11 cellular contexts compared by ENCODE assay signal in the genomic region with DNA sequence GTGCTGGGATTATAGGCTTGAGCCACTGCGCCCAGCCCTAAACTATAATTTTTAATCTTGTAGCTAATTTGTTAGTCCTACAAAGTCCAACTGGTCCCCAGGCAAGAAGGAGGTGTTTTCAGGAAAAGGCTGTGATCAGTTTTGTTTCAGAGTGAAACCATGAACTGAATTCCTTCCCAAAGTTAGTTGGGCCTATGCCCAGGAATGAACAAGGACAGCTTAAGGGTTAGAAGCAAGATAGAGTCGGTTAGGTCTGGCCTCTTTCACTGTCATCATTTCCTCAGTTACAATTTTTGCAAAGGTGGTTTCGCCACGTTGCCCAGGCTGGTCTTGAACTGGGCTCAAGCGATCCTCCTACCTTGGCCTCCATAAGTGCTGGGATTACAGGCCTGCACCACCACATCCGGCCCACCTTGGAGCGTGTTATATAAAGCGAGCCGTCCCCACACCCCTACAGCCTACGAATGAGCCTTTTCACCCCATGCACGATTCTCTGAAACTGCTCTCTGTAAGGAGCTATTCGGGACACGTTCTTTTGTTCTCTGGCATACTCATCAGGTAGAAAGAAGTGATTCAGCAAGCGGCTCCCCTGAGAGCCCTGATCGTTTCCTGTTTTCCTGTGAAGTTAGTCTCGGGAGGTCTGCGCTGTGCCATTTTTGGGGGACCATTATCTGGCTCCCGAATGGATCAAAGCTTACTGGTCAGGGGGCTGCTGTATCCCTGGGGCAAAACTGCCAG. TPM values are rescaled to one million over a fixed set of nuclear protein-coding genes. Genes with fewer than 3 reads are reported as not detected.
DNase-seq lines count a peak whose midpoint lies in the region; ATAC-seq, FAIRE-seq and TF ChIP-seq lines count a peak whose summit lies in the region.
"Not testable (repeated sequence)": the region's sequence is repeated elsewhere in the genome, so short reads cannot be mapped to it uniquely, and the experiment has no call there.
"Had no signal": no experiment of that assay in that cellular context is flagged by ENCODE, and none has a peak within 500 bp of the region (broad histone marks: within the 10 kb centered on the region; RNA-seq: fewer than 3 reads in every experiment).

No MANE protein-coding gene starts in this region.

- WGBS in endodermal cell (ENCODE audit: insufficient coverage in 1 of 2, insufficient read length in 1 of 2), 2 experiments, result 70 to 92% methylated on average over 5 to 11 of the region's 18 CpGs

- not testable (repeated sequence) for H3K27me3 Mint-ChIP-seq in endodermal cell (ENCODE audit: insufficient read depth); mesothelial cell of epicardium (ENCODE audit: low read depth)

- H3K9me3 Mint-ChIP-seq in endodermal cell, mesothelial cell of epicardium: not testable (repeated sequence)

- H3K4me1 Mint-ChIP-seq in endodermal cell (peaks cover 46% of the 10 kb centered on the region), mesothelial cell of epicardium (peaks cover 48% of the 10 kb centered on the region)

- not testable (repeated sequence) for H3K36me3 ChIP-seq in NT2/D1 (ENCODE audit: insufficient read depth, insufficient read length, low read length); ascending aorta; endodermal cell (ENCODE audit: control insufficient read depth, insufficient read depth, low read length); skeletal muscle tissue (ENCODE audit: control insufficient read depth in 3 of 3, insufficient read depth in 3 of 3, low read length in 3 of 3)

- not testable (repeated sequence) for H3K36me3 Mint-ChIP-seq in endodermal cell (ENCODE audit: low read depth); mesothelial cell of epicardium

- TF ChIP-seq CTCF in ascending aorta (IDR thresholded peaks at IDR 0.05); endodermal cell (conservative IDR thresholded peaks at IDR 0.05); mesothelial cell of epicardium (IDR thresholded peaks at IDR 0.05; ENCODE audit: unreplicated experiment): not testable (repeated sequence)

- peak; percentile 54 for FAIRE-seq in GM12892 (lab: Jason Lieb, UNC)

- not testable (repeated sequence) for H3K9me3 ChIP-seq in NT2/D1 (ENCODE audit: insufficient read depth, low read length); ascending aorta; endodermal cell (ENCODE audit: control insufficient read depth, low read length); skeletal muscle tissue (ENCODE audit: control insufficient read depth in 3 of 3, low read length in 3 of 3)

- H3K27me3 ChIP-seq in NT2/D1 (ENCODE audit: insufficient read depth, insufficient read length); ascending aorta; endodermal cell (ENCODE audit: control insufficient read depth, insufficient read depth, low read length, poor library complexity, severe bottlenecking); skeletal muscle tissue (ENCODE audit: control insufficient read depth in 3 of 3, insufficient read depth in 3 of 3, low read length in 3 of 3): not testable (repeated sequence)

- peak overlapping the region; percentile 21 for H3K9ac ChIP-seq in NT2/D1 (ENCODE audit: insufficient read length, low read depth)
- H3K9ac ChIP-seq in endodermal cell (ENCODE audit: extremely low read depth, low read length, poor library complexity, severe bottlenecking); skeletal muscle tissue (ENCODE audit: low read depth in 1 of 3, low read length in 3 of 3): not testable (repeated sequence)

- ATAC-seq in left cardiac atrium, result peak; percentile 17 to 29

- not testable (repeated sequence) for TF ChIP-seq POLR2A in GM12892 (IDR thresholded peaks at IDR 0.05; ENCODE audit: low read depth, low read length)

- DNase-seq in GM12892 (ENCODE audit: insufficient read length); left cardiac atrium; mesothelial cell of epicardium (ENCODE audit: low spot score in 2 of 2, unreplicated experiment in 2 of 2): not testable (repeated sequence)
- DNase-seq in NT2/D1 (ENCODE audit: low read depth, low spot score) (peak; percentile 61), ascending aorta (ENCODE audit: low spot score in 2 of 2) (peak in 1 of 2 donors; percentile 54), endodermal cell (peak; percentile 65)

- not testable (repeated sequence) for H3K4me3 Mint-ChIP-seq in endodermal cell, mesothelial cell of epicardium

- not testable (repeated sequence) for H3K4me1 ChIP-seq in NT2/D1 (ENCODE audit: insufficient read depth, insufficient read length); ascending aorta; endodermal cell (ENCODE audit: control insufficient read depth, insufficient read depth, low read length); skeletal muscle tissue (ENCODE audit: control insufficient read depth in 3 of 3, insufficient read depth in 3 of 3, low read length in 3 of 3)

- not testable (repeated sequence) for H3K4me3 ChIP-seq in NT2/D1 (ENCODE audit: insufficient read length, low read depth); ascending aorta; endodermal cell (ENCODE audit: low read length); skeletal muscle tissue (ENCODE audit: low read length in 3 of 3)

- peak overlapping the region; percentile 53 to 74 for H3K27ac ChIP-seq in ascending aorta
- H3K27ac ChIP-seq in endodermal cell (ENCODE audit: low read depth, low read length), result not testable (repeated sequence)
- peak overlapping the region; percentile 65 for H3K27ac ChIP-seq in skeletal muscle tissue (ENCODE audit: low read depth, low read length)

- H3K27ac Mint-ChIP-seq in endodermal cell (peak overlapping the region; percentile 65), mesothelial cell of epicardium (peak overlapping the region; percentile 90)

- intact Hi-C loops in ascending aorta (cut with DNase I), result loop anchor here (10.0 kb wide), 1 partner anchor 109 kb away; a partner anchor contains a TSS
- intact Hi-C loops in left cardiac atrium (cut with DNase I), result not testable (repeated sequence)

RNA-seq across cellular contexts. Expression of a gene that starts 24.5 kb away (rescaled TPM):
- not detected for polyA plus RNA-seq in GM12892 (2012; ENCODE audit: missing spikeins)
- total RNA-seq in ascending aorta (0.64 TPM), endodermal cell (100 to 1,000 TPM in 1 of 2 donors, 10 to 100 TPM in 1; 52.6 to 108 TPM), left cardiac atrium (10 to 100 TPM; 21.1 to 24.8 TPM), mesothelial cell of epicardium (60.8 to 68.1 TPM (median 62.8 TPM) in 3 replicates), skeletal muscle tissue (7.8 TPM)
- polyA plus RNA-seq in endodermal cell (2013, experiment 1 of 2), result 32.2 TPM
- polyA plus RNA-seq in endodermal cell (2013, experiment 2 of 2), result 35.8 TPM
- total RNA-seq: CD4-positive, alpha-beta memory T cell; natural killer cell had no signal
- polyA plus RNA-seq: CD4-positive, alpha-beta memory T cell had no signal

RNA-seq across cellular contexts. Expression of a gene that starts 52.4 kb away (rescaled TPM):
- polyA plus RNA-seq in GM12892 (2012; ENCODE audit: missing spikeins), result not detected
- total RNA-seq in ascending aorta, result 1.3 TPM
- 1 to 10 TPM; 1.1 to 1.3 TPM for total RNA-seq in endodermal cell
- polyA plus RNA-seq in endodermal cell (2013, experiment 1 of 2), result not detected
- polyA plus RNA-seq in endodermal cell (2013, experiment 2 of 2), result not detected
- total RNA-seq in left cardiac atrium, result 1 to 10 TPM in 1 of 2 donors, under 1 TPM in 1; 0.38 to 1.0 TPM
- 0.60 to 1.3 TPM (median 1.2 TPM) in 3 replicates for total RNA-seq in mesothelial cell of epicardium
- total RNA-seq in skeletal muscle tissue, result 3.1 TPM
- total RNA-seq: adrenal gland, HepG2 had no signal
- polyA plus RNA-seq: CD4-positive, alpha-beta memory T cell; HepG2 had no signal
